Comparison of ENCODE assay signal across 8 cellular contexts in genomic region chr15:41772720-41773331, GRCh38. TPM values are rescaled to one million over a fixed set of nuclear protein-coding genes. Genes with fewer than 3 reads are reported as not detected.
A peak's percentile ranks its signal among the peaks of the same experiment; 100 is the strongest.
DNase-seq lines count a peak whose midpoint lies in the region; ATAC-seq, FAIRE-seq and TF ChIP-seq lines count a peak whose summit lies in the region.

No MANE protein-coding gene starts in this region.

- H3K9me3 ChIP-seq in RWPE2 (ENCODE audit: severe bottlenecking) (no peaks in the 10 kb centered on the region), pancreas (no peaks in the 10 kb centered on the region)

- no peak for TF ChIP-seq POLR2A in GM18505 (IDR thresholded peaks at IDR 0.05; ENCODE audit: borderline replicate concordance, extremely low read depth, insufficient read depth, insufficient read length)

- FAIRE-seq in pancreas (lab: Jason Lieb, UNC), result no peak

- CTCF ChIA-PET in activated naive CD4-positive, alpha-beta T cell treated with anti-CD3 and anti-CD28 coated beads, Interleukin-2, amount 10 ng/mL, durations not matched to agents 7 days and 5 days (lab: Charles Lee), result interaction anchor here (0.7 to 6.4 kb wide), 31 partner anchors 8 to 312 kb away, joined by 3 to 253 read pairs (median 6); no protein-coding TSS in a partner anchor

- no peaks in the 10 kb centered on the region for H3K27me3 ChIP-seq in RWPE2 (ENCODE audit: insufficient read depth, poor library complexity, severe bottlenecking)
- no peaks in the 10 kb centered on the region for H3K27me3 ChIP-seq in pancreas

- H3K36me3 ChIP-seq in RWPE2 (ENCODE audit: low read depth), result peaks cover 27% of the 10 kb centered on the region
- no peaks in the 10 kb centered on the region for H3K36me3 ChIP-seq in pancreas

- peak overlapping the region; percentile 95 for H3K4me3 Mint-ChIP-seq in activated naive CD4-positive, alpha-beta T cell treated with anti-CD3 and anti-CD28 coated beads, Interleukin-2, amount 10 ng/mL, durations not matched to agents 7 days and 5 days

- H3K4me1 ChIP-seq in RWPE2 (ENCODE audit: insufficient read depth, poor library complexity, severe bottlenecking) (peaks cover 34% of the 10 kb centered on the region), pancreas (peaks cover 0 to 10% (median 6%) of the 10 kb centered on the region in 3 donors)

- H3K27ac ChIP-seq in RWPE2 (ENCODE audit: poor library complexity, severe bottlenecking) (peak overlapping the region; percentile 81), pancreas (peak overlapping the region in 2 of 4 donors; percentile 76 to 77)

- H3K27ac Mint-ChIP-seq in activated naive CD4-positive, alpha-beta T cell treated with anti-CD3 and anti-CD28 coated beads, Interleukin-2, amount 10 ng/mL, durations not matched to agents 7 days and 5 days, result peak overlapping the region; percentile 97

- H3K4me1 Mint-ChIP-seq in activated naive CD4-positive, alpha-beta T cell treated with anti-CD3 and anti-CD28 coated beads, Interleukin-2, amount 10 ng/mL, durations not matched to agents 7 days and 5 days, result peaks cover 48% of the 10 kb centered on the region

- peak; percentile 46 for DNase-seq in DMS53 treated with DMSO at 0.1 percent for 48 hours (lab: John Stamatoyannopoulos, UW; ENCODE audit: unreplicated experiment)
- DNase-seq in RWPE2 (ENCODE audit: low spot score), result no peak
- DNase-seq in activated naive CD4-positive, alpha-beta T cell treated with anti-CD3 and anti-CD28 coated beads, Interleukin-2, amount 10 ng/mL, durations not matched to agents 7 days and 5 days, result peak; percentile 74
- peak; percentile 80 for DNase-seq in germinal center (ENCODE audit: low spot score)
- DNase-seq in pancreas, result peak in 2 of 6 donors; percentile 35 to 56

- no peak for TF ChIP-seq EP300 in Ishikawa (IDR thresholded peaks at IDR 0.05; ENCODE audit: borderline replicate concordance)

- WGBS in pancreas, 2 donors, result 36 to 40% methylated on average over 8 of the region's 8 CpGs

- H3K4me3 ChIP-seq in RWPE2 (ENCODE audit: severe bottlenecking) (no peak overlapping the region), pancreas (no peak overlapping the region)

- H3K27me3 Mint-ChIP-seq in activated naive CD4-positive, alpha-beta T cell treated with anti-CD3 and anti-CD28 coated beads, Interleukin-2, amount 10 ng/mL, durations not matched to agents 7 days and 5 days, result no peaks in the 10 kb centered on the region

- intact Hi-C loops in pancreas (cut with DNase I), result loop anchor here in 1 of 3 donors (5.0 to 10.0 kb wide), 2 partner anchors 39 to 132 kb away; no protein-coding TSS in a partner anchor

- peak; percentile 86 for TF ChIP-seq RAD21 in Ishikawa (IDR thresholded peaks at IDR 0.05; ENCODE audit: low read depth)

- peak; percentile 13; the same call in 1 of the 3 replicates for ATAC-seq in RWPE2 (ENCODE audit: low read depth)
- peak; percentile 25 to 57 (median 38) for ATAC-seq in pancreas
- no peak for ATAC-seq in GM18502 (IDR thresholded peaks at IDR 0.05; ENCODE audit: poor library complexity, unreplicated experiment)
- ATAC-seq in GM18505 (IDR thresholded peaks at IDR 0.05; ENCODE audit: unreplicated experiment), result no peak

- H3K36me3 Mint-ChIP-seq in activated naive CD4-positive, alpha-beta T cell treated with anti-CD3 and anti-CD28 coated beads, Interleukin-2, amount 10 ng/mL, durations not matched to agents 7 days and 5 days, result peaks cover 5% of the 10 kb centered on the region

- peak; percentile 97 for TF ChIP-seq CTCF in RWPE2 (IDR thresholded peaks at IDR 0.05; ENCODE audit: poor library complexity, severe bottlenecking)
- TF ChIP-seq CTCF in pancreas (IDR thresholded peaks at IDR 0.05), result peak; percentile 18 to 50 (median 45)

- no peaks in the 10 kb centered on the region for H3K9me3 Mint-ChIP-seq in activated naive CD4-positive, alpha-beta T cell treated with anti-CD3 and anti-CD28 coated beads, Interleukin-2, amount 10 ng/mL, durations not matched to agents 7 days and 5 days

TF ChIP-seq in Ishikawa, 13 proteins besides CTCF, POLR2A, EP300 and RAD21:
- no peak for TF ChIP-seq CEBPB (IDR thresholded peaks at IDR 0.05)
- TF ChIP-seq EGR1 (IDR thresholded peaks at IDR 0.05), result no peak
- TF ChIP-seq TEAD4 (IDR thresholded peaks at IDR 0.05), result no peak
- TF ChIP-seq TCF12 (IDR thresholded peaks at IDR 0.05; ENCODE audit: low read depth), result no peak
- no peak for TF ChIP-seq USF1 (IDR thresholded peaks at IDR 0.05)
- TF ChIP-seq REST (IDR thresholded peaks at IDR 0.05; ENCODE audit: low read depth), result no peak
- no peak for TF ChIP-seq NFIC (IDR thresholded peaks at IDR 0.05)
- TF ChIP-seq, protein P1, sequence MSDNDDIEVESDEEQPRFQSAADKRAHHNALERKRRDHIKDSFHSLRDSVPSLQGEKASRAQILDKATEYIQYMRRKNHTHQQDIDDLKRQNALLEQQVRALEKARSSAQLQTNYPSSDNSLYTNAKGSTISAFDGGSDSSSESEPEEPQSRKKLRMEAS (IDR thresholded peaks at IDR 0.05), result no peak
- no peak for TF ChIP-seq CREB1 (IDR thresholded peaks at IDR 0.05; ENCODE audit: low read depth)
- TF ChIP-seq ZBTB7A (IDR thresholded peaks at IDR 0.05; ENCODE audit: low read depth), result no peak
- TF ChIP-seq TAF1 (IDR thresholded peaks at IDR 0.05; ENCODE audit: low read depth), result no peak
- no peak for TF ChIP-seq YY1 (IDR thresholded peaks at IDR 0.05; ENCODE audit: low read depth)
- TF ChIP-seq FOXM1 (IDR thresholded peaks at IDR 0.05; ENCODE audit: borderline replicate concordance, low read depth), result no peak

RNA-seq across cellular contexts. Expression of gene MAPKBP1, which starts 1.5 kb away (rescaled TPM):
- total RNA-seq in pancreas, result 10 to 100 TPM in 1 of 6 donors, 1 to 10 TPM in 5; 5.3 to 12.0 (median 7.2) TPM
- 10 to 100 TPM in 1 of 2 donors, 1 to 10 TPM in 1; 9.3 to 19.2 TPM for polyA plus RNA-seq in pancreas

RNA-seq across cellular contexts. Expression of gene JMJD7, which starts 55.1 kb away (rescaled TPM):
- total RNA-seq in pancreas, result 10 to 100 TPM in 3 of 6 donors, 1 to 10 TPM in 3; 6.5 to 12.5 (median 9.9) TPM
- 10 to 100 TPM; 11.2 to 16.8 TPM for polyA plus RNA-seq in pancreas

Comparison
In these comparisons a context has a peak if more than half of its experiments do, and no peak if none do; other contexts are left out.
1. ATAC-seq: peak in RWPE2 (single experiment) and pancreas (4 of 4); none in GM18502 (single experiment) and GM18505 (single experiment).